ENCODE assay signal across 21 cellular contexts in the genomic region with DNA sequence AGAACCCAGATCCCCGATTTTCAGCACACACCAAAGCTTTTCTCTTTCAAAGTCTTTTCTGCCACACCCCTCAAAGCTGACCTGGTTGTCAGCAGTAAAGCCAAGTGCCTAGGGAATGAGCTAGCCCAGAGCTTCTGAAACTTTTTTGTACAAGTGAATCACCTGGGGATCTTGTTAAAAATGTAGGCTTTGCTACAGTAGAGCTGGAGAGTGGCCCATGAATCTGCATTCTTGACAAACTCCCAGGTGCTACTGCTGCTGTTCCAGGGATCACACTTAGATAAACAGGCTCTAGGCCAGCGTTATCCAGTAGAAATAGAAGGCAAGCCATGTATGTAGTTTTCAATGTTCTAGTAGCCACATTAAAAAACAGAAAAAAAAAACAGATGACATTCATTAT. TPM values are rescaled to one million over a fixed set of nuclear protein-coding genes. Genes with fewer than 3 reads are reported as not detected.
DNase-seq lines count a peak whose midpoint lies in the region; ATAC-seq and TF ChIP-seq lines count a peak whose summit lies in the region.
"Had no signal": no experiment of that assay in that cellular context is flagged by ENCODE, and none has a peak within 500 bp of the region (broad histone marks: within the 10 kb centered on the region; RNA-seq: fewer than 3 reads in every experiment).

No MANE protein-coding gene starts in this region.

- peak; percentile 42 for DNase-seq in fibroblast of the aortic adventitia (ENCODE audit: low read depth)
- no peak for DNase-seq in sigmoid colon
- DNase-seq in G401 (ENCODE audit: low spot score): no peak
- DNase-seq in foreskin keratinocyte: no peak
- DNase-seq: 8988T; ACHN; BE2C; C1 segment of cervical spinal cord; CD4-positive, alpha-beta memory T cell; CD4-positive, CD25-positive, alpha-beta regulatory T cell; CD8-positive, alpha-beta memory T cell; COR-L47; DMS79 treated with DMSO at 0.1 percent for 48 hours; GDM1 had no signal

- H3K9me3 ChIP-seq in esophagus (ENCODE audit: control insufficient read depth in 2 of 2, insufficient read depth in 1 of 2, low read depth in 1 of 2, low read length in 1 of 2) (no peaks in the 10 kb centered on the region), sigmoid colon (no peaks in the 10 kb centered on the region)
- H3K9me3 ChIP-seq: BE2C, BLaER1 had no signal

- H3K36me3 ChIP-seq in esophagus (ENCODE audit: control insufficient read depth in 2 of 2, insufficient read depth in 2 of 2, low read length in 1 of 2): no peaks in the 10 kb centered on the region
- H3K36me3 ChIP-seq in sigmoid colon: no peaks in the 10 kb centered on the region
- H3K36me3 ChIP-seq: BE2C, BLaER1 had no signal

- H3K4me3 ChIP-seq in esophagus (ENCODE audit: low read depth in 1 of 2, low read length in 2 of 2) (no peak overlapping the region), fibroblast of the aortic adventitia (ENCODE audit: low read depth, low read length) (no peak overlapping the region), sigmoid colon (no peak overlapping the region)
- H3K4me3 ChIP-seq: BLaER1, GM12878 had no signal

- TF ChIP-seq EP300 in sigmoid colon (IDR thresholded peaks at IDR 0.05): no peak

- no peak for TF ChIP-seq POLR2A in sigmoid colon (IDR thresholded peaks at IDR 0.05)

- ATAC-seq in esophagus mucosa (peak; percentile 50), foreskin keratinocyte (no peak), HG03039 (IDR thresholded peaks at IDR 0.05; ENCODE audit: unreplicated experiment) (no peak)
- ATAC-seq: GM12878 had no signal

- WGBS in esophagus, 2 donors: 59 to 61% methylated on average over 2 of the region's 2 CpGs
- WGBS in sigmoid colon, 2 donors: 73 to 83% methylated on average over 2 of the region's 2 CpGs

- peak overlapping the region; percentile 3 to 63 for H3K27ac ChIP-seq in esophagus (ENCODE audit: low read depth in 2 of 2, low read length in 1 of 2)
- H3K27ac ChIP-seq in sigmoid colon: peak overlapping the region; percentile 14 to 67 (median 44)
- H3K27ac ChIP-seq in foreskin keratinocyte: no peak overlapping the region
- H3K27ac ChIP-seq: BLaER1 had no signal

- in situ Hi-C loops in G401 (cut with HindIII; ENCODE audit: low sequenced_read_pairs): no loop called here

- intact Hi-C loops in sigmoid colon (cut with DNase I): no loop called here

- H3K27me3 ChIP-seq in esophagus (ENCODE audit: control insufficient read depth in 1 of 2, insufficient read depth in 2 of 2, low read length in 2 of 2) (no peaks in the 10 kb centered on the region), sigmoid colon (no peaks in the 10 kb centered on the region), foreskin keratinocyte (peaks cover 23% of the 10 kb centered on the region)
- H3K27me3 ChIP-seq: BE2C, BLaER1 had no signal

- TF ChIP-seq CTCF in fibroblast of the aortic adventitia (IDR thresholded peaks at IDR 0.05; ENCODE audit: insufficient read depth, low read length) (no peak), sigmoid colon (IDR thresholded peaks at IDR 0.05) (no peak), foreskin keratinocyte (conservative IDR thresholded peaks at IDR 0.05) (no peak)

- no peaks in the 10 kb centered on the region for H3K4me1 ChIP-seq in esophagus (ENCODE audit: control insufficient read depth in 2 of 2, insufficient read depth in 2 of 2, low read length in 1 of 2)
- H3K4me1 ChIP-seq in sigmoid colon: peaks cover 0 to 34% (median 19%) of the 10 kb centered on the region in 4 donors
- no peaks in the 10 kb centered on the region for H3K4me1 ChIP-seq in foreskin keratinocyte
- H3K4me1 ChIP-seq: BE2C, BLaER1 had no signal

RNA-seq across cellular contexts. Expression of gene NAV2, which starts 21.8 kb away (rescaled TPM):
- polyA plus RNA-seq in esophagus: 1 to 10 TPM; 4.3 to 9.7 TPM
- total RNA-seq in esophagus mucosa: 17.0 TPM
- total RNA-seq in fibroblast of the aortic adventitia (ENCODE audit: low replicate concordance): 6.5 and 44.6 TPM in 2 replicates
- total RNA-seq in sigmoid colon: 10 to 100 TPM; 22.1 to 62.6 (median 38.2) TPM
- 1 to 10 TPM; 1.2 to 9.6 (median 2.3) TPM for polyA plus RNA-seq in sigmoid colon
- total RNA-seq in G401 (2014; rRNA removed; shearing (Covaris generic)): 2.5 and 4.2 TPM in 2 replicates
- total RNA-seq in foreskin keratinocyte: 12.1 and 12.9 TPM in 2 replicates
- 1.2 and 1.6 TPM in 2 replicates for polyA plus RNA-seq in foreskin keratinocyte
- total RNA-seq: A673 had no signal
- polyA plus RNA-seq: CD14-positive monocyte had no signal
